ENCODE assay signal across 17 cellular contexts in the genomic region with DNA sequence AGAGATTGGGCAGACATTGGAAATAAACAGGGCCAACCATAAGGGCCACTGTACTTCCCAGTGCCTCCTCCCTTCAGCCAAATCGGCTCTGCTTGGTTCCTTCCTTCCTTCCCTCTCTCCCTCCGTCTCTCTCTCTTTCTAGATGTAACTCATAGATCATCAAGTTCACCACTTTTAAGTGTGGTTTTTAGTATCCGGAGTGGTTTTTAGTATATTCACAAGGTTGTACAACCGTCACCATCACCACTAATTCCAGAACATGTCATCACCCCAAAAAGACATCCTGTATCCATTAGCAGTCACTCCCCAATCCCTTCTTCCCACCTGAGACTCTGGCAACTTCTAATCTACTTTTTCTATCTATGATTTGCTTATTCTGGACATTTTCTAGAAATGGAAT. TPM values are rescaled to one million over a fixed set of nuclear protein-coding genes. Genes with fewer than 3 reads are reported as not detected.
A peak's percentile ranks its signal among the peaks of the same experiment; 100 is the strongest.
DNase-seq lines count a peak whose midpoint lies in the region; ATAC-seq, FAIRE-seq and TF ChIP-seq lines count a peak whose summit lies in the region.
"Had no signal": no experiment of that assay in that cellular context is flagged by ENCODE, and none has a peak within 500 bp of the region (broad histone marks: within the 10 kb centered on the region; RNA-seq: fewer than 3 reads in every experiment).

No MANE protein-coding gene starts in this region.

- H3K27me3 Mint-ChIP-seq in activated CD4-positive, alpha-beta T cell treated with anti-CD3 and anti-CD28 coated beads, Interleukin-2, amount 10 ng/mL, durations not matched to agents 7 days and 5 days: no peaks in the 10 kb centered on the region
- no peaks in the 10 kb centered on the region for H3K27me3 Mint-ChIP-seq in activated CD4-positive, alpha-beta T cell treated with anti-CD3 and anti-CD28 coated beads for 36 hours
- no peaks in the 10 kb centered on the region for H3K27me3 Mint-ChIP-seq in activated CD8-positive, alpha-beta T cell treated with anti-CD3 and anti-CD28 coated beads for 36 hours
- no peaks in the 10 kb centered on the region for H3K27me3 Mint-ChIP-seq in natural killer cell (ENCODE audit: low read depth in 2 of 2)

- no peaks in the 10 kb centered on the region for H3K9me3 Mint-ChIP-seq in activated CD4-positive, alpha-beta T cell treated with anti-CD3 and anti-CD28 coated beads, Interleukin-2, amount 10 ng/mL, durations not matched to agents 7 days and 5 days
- no peaks in the 10 kb centered on the region for H3K9me3 Mint-ChIP-seq in activated CD4-positive, alpha-beta T cell treated with anti-CD3 and anti-CD28 coated beads for 36 hours (ENCODE audit: low read depth)
- no peaks in the 10 kb centered on the region for H3K9me3 Mint-ChIP-seq in activated CD8-positive, alpha-beta T cell treated with anti-CD3 and anti-CD28 coated beads for 36 hours
- no peaks in the 10 kb centered on the region for H3K9me3 Mint-ChIP-seq in natural killer cell
- H3K9me3 Mint-ChIP-seq: H9 had no signal

- no peak for TF ChIP-seq POLR2A in GM12891 (IDR thresholded peaks at IDR 0.05; ENCODE audit: low read depth, low read length)

- DNase-seq in activated CD4-positive, alpha-beta T cell treated with anti-CD3 and anti-CD28 coated beads, Interleukin-2, amount 10 ng/mL, durations not matched to agents 7 days and 5 days: no peak
- no peak for DNase-seq in activated CD4-positive, alpha-beta T cell treated with anti-CD3 and anti-CD28 coated beads for 36 hours
- DNase-seq in GM12891 (ENCODE audit: insufficient read length, low spot score): no peak
- DNase-seq in activated CD8-positive, alpha-beta T cell treated with anti-CD3 and anti-CD28 coated beads for 36 hours: no peak
- DNase-seq in natural killer cell: no peak
- DNase-seq in omental fat pad (ENCODE audit: low spot score): no peak
- DNase-seq: AML-193, DMS 273 treated with DMSO at 0.1 percent for 48 hours, DND-41, H9, KG1, NCI-H1436, NCI-H526, PC-9 had no signal

- peak; percentile 52 for FAIRE-seq in GM12891 (lab: Jason Lieb, UNC)
- FAIRE-seq: HepG2 had no signal

- peaks cover 17% of the 10 kb centered on the region for H3K4me1 Mint-ChIP-seq in activated CD4-positive, alpha-beta T cell treated with anti-CD3 and anti-CD28 coated beads, Interleukin-2, amount 10 ng/mL, durations not matched to agents 7 days and 5 days
- H3K4me1 Mint-ChIP-seq in activated CD4-positive, alpha-beta T cell treated with anti-CD3 and anti-CD28 coated beads for 36 hours: peaks cover 12% of the 10 kb centered on the region
- peaks cover 21% of the 10 kb centered on the region for H3K4me1 Mint-ChIP-seq in activated CD8-positive, alpha-beta T cell treated with anti-CD3 and anti-CD28 coated beads for 36 hours (ENCODE audit: low read depth)
- peaks cover 34 to 37% of the 10 kb centered on the region in 2 donors for H3K4me1 Mint-ChIP-seq in natural killer cell

- peak overlapping the region; percentile 1 for H3K27ac Mint-ChIP-seq in activated CD4-positive, alpha-beta T cell treated with anti-CD3 and anti-CD28 coated beads, Interleukin-2, amount 10 ng/mL, durations not matched to agents 7 days and 5 days
- no peak overlapping the region for H3K27ac Mint-ChIP-seq in activated CD4-positive, alpha-beta T cell treated with anti-CD3 and anti-CD28 coated beads for 36 hours
- no peak overlapping the region for H3K27ac Mint-ChIP-seq in activated CD8-positive, alpha-beta T cell treated with anti-CD3 and anti-CD28 coated beads for 36 hours
- no peak overlapping the region for H3K27ac Mint-ChIP-seq in natural killer cell

- TF ChIP-seq CTCF in activated CD8-positive, alpha-beta T cell treated with anti-CD3 and anti-CD28 coated beads for 36 hours (IDR thresholded peaks at IDR 0.05): no peak
- TF ChIP-seq CTCF in natural killer cell (IDR thresholded peaks at IDR 0.05): no peak
- no peak for TF ChIP-seq CTCF in omental fat pad (IDR thresholded peaks at IDR 0.05)

- POLR2A ChIA-PET in activated CD4-positive, alpha-beta T cell treated with anti-CD3 and anti-CD28 coated beads, Interleukin-2, amount 10 ng/mL, durations not matched to agents 7 days and 5 days (lab: Charles Lee): no interaction called here
- POLR2A ChIA-PET in activated CD4-positive, alpha-beta T cell treated with anti-CD3 and anti-CD28 coated beads for 36 hours (lab: Charles Lee): no interaction called here
- POLR2A ChIA-PET in activated CD8-positive, alpha-beta T cell treated with anti-CD3 and anti-CD28 coated beads for 36 hours (lab: Charles Lee): no interaction called here

- CTCF ChIA-PET in activated CD4-positive, alpha-beta T cell treated with anti-CD3 and anti-CD28 coated beads, Interleukin-2, amount 10 ng/mL, durations not matched to agents 7 days and 5 days (lab: Charles Lee): interaction anchor here (0.6 kb wide), 1 partner anchor 53 kb away, joined by 9 read pairs; no protein-coding TSS in a partner anchor
- CTCF ChIA-PET in activated CD4-positive, alpha-beta T cell treated with anti-CD3 and anti-CD28 coated beads for 36 hours (lab: Charles Lee): interaction anchor here (0.5 kb wide), 1 partner anchor 13 kb away, joined by 3 read pairs; no protein-coding TSS in a partner anchor
- CTCF ChIA-PET in activated CD8-positive, alpha-beta T cell treated with anti-CD3 and anti-CD28 coated beads for 36 hours (lab: Charles Lee): interaction anchor here (6.7 kb wide), 1 partner anchor 133 kb away, joined by 99 read pairs; no protein-coding TSS in a partner anchor

- H3K4me3 Mint-ChIP-seq in activated CD4-positive, alpha-beta T cell treated with anti-CD3 and anti-CD28 coated beads, Interleukin-2, amount 10 ng/mL, durations not matched to agents 7 days and 5 days: no peak overlapping the region
- H3K4me3 Mint-ChIP-seq in activated CD4-positive, alpha-beta T cell treated with anti-CD3 and anti-CD28 coated beads for 36 hours: no peak overlapping the region
- no peak overlapping the region for H3K4me3 Mint-ChIP-seq in activated CD8-positive, alpha-beta T cell treated with anti-CD3 and anti-CD28 coated beads for 36 hours
- H3K4me3 Mint-ChIP-seq in natural killer cell: peak overlapping the region; percentile 1
- H3K4me3 Mint-ChIP-seq: H9 had no signal

- intact Hi-C loops in activated CD4-positive, alpha-beta T cell treated with anti-CD3 and anti-CD28 coated beads for 36 hours (cut with DNase I, micrococcal nuclease): no loop called here
- intact Hi-C loops in activated CD8-positive, alpha-beta T cell treated with anti-CD3 and anti-CD28 coated beads for 36 hours (cut with micrococcal nuclease): no loop called here
- intact Hi-C loops in natural killer cell (cut with micrococcal nuclease): no loop called here

- ATAC-seq in activated CD4-positive, alpha-beta T cell treated with anti-CD3 and anti-CD28 coated beads for 36 hours: no peak
- peak; percentile 25 for ATAC-seq in activated CD8-positive, alpha-beta T cell treated with anti-CD3 and anti-CD28 coated beads for 36 hours
- peak in 2 of 3 donors; percentile 30 to 36 for ATAC-seq in natural killer cell
- ATAC-seq in GM18511 (IDR thresholded peaks at IDR 0.05; ENCODE audit: unreplicated experiment): no peak
- ATAC-seq in omental fat pad (ENCODE audit: low FRiP score): no peak
- no peak for ATAC-seq in HG03135 (IDR thresholded peaks at IDR 0.05; ENCODE audit: unreplicated experiment)
- ATAC-seq: HepG2 had no signal

- H3K36me3 Mint-ChIP-seq in activated CD4-positive, alpha-beta T cell treated with anti-CD3 and anti-CD28 coated beads, Interleukin-2, amount 10 ng/mL, durations not matched to agents 7 days and 5 days (ENCODE audit: low read depth): no peaks in the 10 kb centered on the region
- peaks cover 5% of the 10 kb centered on the region for H3K36me3 Mint-ChIP-seq in activated CD4-positive, alpha-beta T cell treated with anti-CD3 and anti-CD28 coated beads for 36 hours (ENCODE audit: low read depth)
- H3K36me3 Mint-ChIP-seq in activated CD8-positive, alpha-beta T cell treated with anti-CD3 and anti-CD28 coated beads for 36 hours (ENCODE audit: low read depth): peaks cover 6% of the 10 kb centered on the region
- no peaks in the 10 kb centered on the region for H3K36me3 Mint-ChIP-seq in natural killer cell

TF ChIP-seq in GM12891, 5 proteins besides CTCF, POLR2A, EP300 and RAD21:
- TF ChIP-seq POU2F2 (IDR thresholded peaks at IDR 0.05; ENCODE audit: low read depth, low read length): no peak
- no peak for TF ChIP-seq POLR2AphosphoS5 (IDR thresholded peaks at IDR 0.05; ENCODE audit: low read depth, low read length)
- no peak for TF ChIP-seq SPI1 (IDR thresholded peaks at IDR 0.05; ENCODE audit: low read depth, low read length)
TF ChIP-seq in GM12891: peak in this region for 0.

RNA-seq across cellular contexts. Expression of a gene that starts 51.0 kb away (rescaled TPM):
- total RNA-seq in activated CD4-positive, alpha-beta T cell treated with anti-CD3 and anti-CD28 coated beads, Interleukin-2, amount 10 ng/mL, durations not matched to agents 7 days and 5 days: 10 to 100 TPM; 45.8 to 47.4 TPM
- total RNA-seq in activated CD4-positive, alpha-beta T cell treated with anti-CD3 and anti-CD28 coated beads for 36 hours: 10 to 100 TPM; 31.8 to 33.2 TPM
- 11.3 TPM for polyA plus RNA-seq in GM12891 (2012; ENCODE audit: low read depth, missing spikeins)
- total RNA-seq in activated CD8-positive, alpha-beta T cell treated with anti-CD3 and anti-CD28 coated beads for 36 hours: 10 to 100 TPM; 34.3 to 36.8 TPM
- 10 to 100 TPM; 73.1 to 77.9 (median 76.0) TPM for total RNA-seq in natural killer cell
- total RNA-seq in omental fat pad: 10 to 100 TPM; 15.5 to 43.7 (median 26.3) TPM

Comparison
In these comparisons a context has a peak if more than half of its experiments do, and no peak if none do; other contexts are left out.
1. ATAC-seq: peak in activated CD8-positive, alpha-beta T cell treated with anti-CD3 and anti-CD28 coated beads for 36 hours (single experiment) and natural killer cell (2 of 3); none in activated CD4-positive, alpha-beta T cell treated with anti-CD3 and anti-CD28 coated beads for 36 hours (single experiment), GM18511 (single experiment), omental fat pad (single experiment) and HG03135 (single experiment).